Comparison of ENCODE assay signal across 18 cellular contexts in the genomic region with DNA sequence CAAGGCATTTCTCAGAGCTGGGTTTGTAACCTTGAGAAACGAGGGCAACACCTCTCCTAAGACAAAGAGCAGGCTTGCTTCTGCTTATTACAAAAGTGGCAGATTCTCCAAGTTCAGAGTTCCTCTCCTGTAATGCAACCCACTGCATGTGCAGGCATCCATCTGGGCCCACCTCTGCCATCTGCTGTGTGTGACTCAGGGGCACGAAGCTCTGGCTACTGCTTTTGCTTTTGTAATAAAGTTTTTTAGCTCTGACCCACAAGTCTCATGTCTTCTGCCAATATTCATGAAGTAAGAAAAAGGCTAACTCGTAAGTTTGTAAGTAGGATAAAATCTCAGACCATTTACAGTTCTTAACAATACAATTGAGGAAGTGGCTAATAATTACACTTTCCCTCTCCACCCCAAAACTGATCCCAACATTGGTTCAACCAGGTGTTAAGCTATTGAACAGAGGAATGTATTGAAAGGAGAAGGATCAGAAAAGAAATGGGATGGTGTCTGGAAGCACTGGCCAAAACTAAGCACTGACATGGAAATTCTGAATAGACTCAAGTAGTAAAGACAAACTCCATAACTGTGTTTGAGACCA. TPM values are rescaled to one million over a fixed set of nuclear protein-coding genes. Genes with fewer than 3 reads are reported as not detected.
"Had no signal": no experiment of that assay in that cellular context is flagged by ENCODE, and none has a peak within 500 bp of the region (broad histone marks: within the 10 kb centered on the region; RNA-seq: fewer than 3 reads in every experiment).

No MANE protein-coding gene starts in this region.

- H3K27ac ChIP-seq: cardiac muscle cell, esophagus squamous epithelium, parathyroid adenoma, upper lobe of right lung had no signal

- ATAC-seq: activated naive CD8-positive, alpha-beta T cell treated with anti-CD3 and anti-CD28 coated beads, Interleukin-2, amount 50 U/mL, for 24 hours; upper lobe of right lung had no signal

- H2AFZ ChIP-seq: parathyroid adenoma had no signal

- H3K4me1 ChIP-seq: parathyroid adenoma, upper lobe of right lung had no signal

- DNase-seq: activated CD4-positive, alpha-beta T cell treated with anti-CD3 and anti-CD28 coated beads for 4 hours; activated CD8-positive, alpha-beta T cell treated with anti-CD3 and anti-CD28 coated beads for 36 hours; activated naive CD4-positive, alpha-beta T cell; activated naive CD8-positive, alpha-beta T cell treated with anti-CD3 and anti-CD28 coated beads, Interleukin-2, amount 50 U/mL, for 24 hours; esophagus squamous epithelium; hippocampal formation; stimulated activated CD4-positive, alpha-beta T cell treated with anti-CD3 and anti-CD28 coated beads, Interleukin-15, amount 100 ng/mL, for 24 hours; stimulated activated CD4-positive, alpha-beta T cell treated with anti-CD3 and anti-CD28 coated beads, Interleukin-4, amount 100 ng/mL, for 24 hours; T1000; upper lobe of right lung had no signal

- H3K36me3 ChIP-seq: cardiac muscle cell, esophagus squamous epithelium, upper lobe of right lung had no signal

- H3K9me3 ChIP-seq: esophagus squamous epithelium, upper lobe of right lung had no signal

- H3K27me3 ChIP-seq: cardiac muscle cell, esophagus squamous epithelium, upper lobe of right lung had no signal

- H3K4me3 ChIP-seq: cardiac muscle cell, esophagus squamous epithelium, upper lobe of right lung had no signal

- H3K79me2 ChIP-seq: parathyroid adenoma had no signal

RNA-seq across cellular contexts. Expression of a gene that starts 51.7 kb away (rescaled TPM):
- total RNA-seq: activated CD8-positive, alpha-beta T cell treated with anti-CD3 and anti-CD28 coated beads for 36 hours; activated T-helper 1 cell treated with anti-CD3 and anti-CD28 coated beads, Interleukin-12 subunit alpha, Interleukin-12 subunit beta, Interleukin-2, Interleukin-4 antibody, amounts not matched to agents 30 ng/mL and 10 ng/mL and 1 ng/mL, durations not matched to agents 14 hours and 24 hours and 36 hours; cardiac muscle cell; esophagus squamous epithelium; glomerular endothelial cell; kidney epithelial cell; renal cortical epithelial cell; skeletal muscle tissue; temporal lobe; upper lobe of right lung had no signal
